In the genomic region with DNA sequence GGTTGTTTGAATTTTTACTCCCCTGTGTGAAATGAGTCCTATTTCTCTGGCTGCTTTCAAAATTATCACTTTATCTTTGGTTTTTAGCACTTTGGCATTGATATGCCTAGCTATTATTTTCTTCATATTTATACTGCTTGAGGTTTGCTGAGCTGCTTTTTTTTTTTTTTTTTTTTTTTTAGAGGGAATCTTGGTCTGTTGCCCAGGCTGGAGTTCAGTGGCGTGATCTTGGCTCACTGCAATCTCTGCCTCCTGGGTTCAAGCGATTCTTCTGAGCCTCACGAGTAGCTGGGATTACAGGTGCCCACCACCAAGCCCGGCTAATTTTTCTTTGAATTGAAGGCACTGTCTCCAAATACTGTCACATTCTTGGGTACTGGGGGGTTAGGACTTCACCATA, we compare ENCODE assay signal across 18 cellular contexts. TPM values are rescaled to one million over a fixed set of nuclear protein-coding genes. Genes with fewer than 3 reads are reported as not detected.
DNase-seq lines count a peak whose midpoint lies in the region; TF ChIP-seq lines count a peak whose summit lies in the region.
"Had no signal": no experiment of that assay in that cellular context is flagged by ENCODE, and none has a peak within 500 bp of the region (broad histone marks: within the 10 kb centered on the region; RNA-seq: fewer than 3 reads in every experiment).

No MANE protein-coding gene starts in this region.

- TF ChIP-seq CTCF in adrenal gland (IDR thresholded peaks at IDR 0.05) (no peak), fibroblast of pulmonary artery (IDR thresholded peaks at IDR 0.05; ENCODE audit: low read length, missing control alignments) (no peak)

- H3K4me3 ChIP-seq in adrenal gland (no peak overlapping the region), fibroblast of pulmonary artery (replicated peaks; ENCODE audit: low read depth, low read length) (no peak overlapping the region)
- H3K4me3 ChIP-seq: GM12878, GM23248 had no signal

- H3K27ac ChIP-seq in adrenal gland: no peak overlapping the region
- H3K27ac ChIP-seq: GM23248 had no signal

- H3K4me1 ChIP-seq in adrenal gland (replicated peaks in 1 of 2): peaks cover 0 to 7% of the 10 kb centered on the region in 2 donors

- H3K4me1 Mint-ChIP-seq in T-helper 2 cell treated with Interferon-gamma antibody and Interleukin-4, amounts not matched to agents 5 μg/mL and 100 μg/mL, for 36 hours (ENCODE audit: low read depth): peaks cover 8% of the 10 kb centered on the region
- peaks cover 11% of the 10 kb centered on the region for H3K4me1 Mint-ChIP-seq in activated T-cell treated with anti-CD3 and anti-CD28 coated beads, Interleukin-2, amount 50 U/mL, for 24 hours (ENCODE audit: low read depth)

- H3K27me3 ChIP-seq in adrenal gland: no peaks in the 10 kb centered on the region

- H3K36me3 ChIP-seq in adrenal gland (replicated peaks in 1 of 2): no peaks in the 10 kb centered on the region

- no peaks in the 10 kb centered on the region for H3K9me3 Mint-ChIP-seq in T-helper 2 cell treated with Interferon-gamma antibody and Interleukin-4, amounts not matched to agents 5 μg/mL and 100 μg/mL, for 36 hours
- H3K9me3 Mint-ChIP-seq in activated T-cell treated with anti-CD3 and anti-CD28 coated beads, Interleukin-2, amount 50 U/mL, for 24 hours: no peaks in the 10 kb centered on the region

- H3K9me3 ChIP-seq in adrenal gland (replicated peaks in 1 of 3): no peaks in the 10 kb centered on the region

- peaks cover 34% of the 10 kb centered on the region for H3K36me3 Mint-ChIP-seq in T-helper 2 cell treated with Interferon-gamma antibody and Interleukin-4, amounts not matched to agents 5 μg/mL and 100 μg/mL, for 36 hours (ENCODE audit: low read depth)
- H3K36me3 Mint-ChIP-seq in activated T-cell treated with anti-CD3 and anti-CD28 coated beads, Interleukin-2, amount 50 U/mL, for 24 hours (ENCODE audit: low read depth): peaks cover 70% of the 10 kb centered on the region

- H3K27me3 Mint-ChIP-seq in T-helper 2 cell treated with Interferon-gamma antibody and Interleukin-4, amounts not matched to agents 5 μg/mL and 100 μg/mL, for 36 hours (ENCODE audit: low read depth): no peaks in the 10 kb centered on the region
- no peaks in the 10 kb centered on the region for H3K27me3 Mint-ChIP-seq in activated T-cell treated with anti-CD3 and anti-CD28 coated beads, Interleukin-2, amount 50 U/mL, for 24 hours
- H3K27me3 Mint-ChIP-seq: CD4-positive, alpha-beta memory T cell had no signal

- H3K4me3 Mint-ChIP-seq in T-helper 2 cell treated with Interferon-gamma antibody and Interleukin-4, amounts not matched to agents 5 μg/mL and 100 μg/mL, for 36 hours: no peak overlapping the region
- no peak overlapping the region for H3K4me3 Mint-ChIP-seq in activated T-cell treated with anti-CD3 and anti-CD28 coated beads, Interleukin-2, amount 50 U/mL, for 24 hours
- H3K4me3 Mint-ChIP-seq: CD4-positive, alpha-beta memory T cell had no signal

- intact Hi-C loops in adrenal gland (cut with DNase I): no loop called here
- intact Hi-C loops in head of caudate nucleus (cut with DNase I): no loop called here

- DNase-seq in adrenal gland (peak in 4 of 7 donors; percentile 14 to 34 (median 25)), cerebellar cortex (ENCODE audit: low spot score) (peak; percentile 27), fibroblast of pulmonary artery (ENCODE audit: low read depth) (peak; percentile 14), NCI-H1930 (lab: John Stamatoyannopoulos, UW) (no peak), head of caudate nucleus (no peak)
- DNase-seq in T-helper 2 cell treated with Interferon-gamma antibody and Interleukin-4, amounts not matched to agents 5 μg/mL and 100 μg/mL, for 36 hours (ENCODE audit: low spot score): no peak
- DNase-seq in activated T-cell treated with anti-CD3 and anti-CD28 coated beads, Interleukin-2, amount 50 U/mL, for 24 hours: no peak
- DNase-seq: C1 segment of cervical spinal cord; Calu3; CD4-positive, alpha-beta memory T cell; COR-L47; DMS53; DND-41; GDM1; GM23248; H7; HCEC 1CT had no signal

- WGBS in adrenal gland, 4 donors: 25 to 56% (median 33%) methylated on average over 4 of the region's 4 CpGs

- TF ChIP-seq POLR2A in adrenal gland (IDR thresholded peaks at IDR 0.05): no peak

- no peak overlapping the region for H3K27ac Mint-ChIP-seq in T-helper 2 cell treated with Interferon-gamma antibody and Interleukin-4, amounts not matched to agents 5 μg/mL and 100 μg/mL, for 36 hours
- H3K27ac Mint-ChIP-seq in activated T-cell treated with anti-CD3 and anti-CD28 coated beads, Interleukin-2, amount 50 U/mL, for 24 hours: no peak overlapping the region
- H3K27ac Mint-ChIP-seq: CD4-positive, alpha-beta memory T cell had no signal

RNA-seq across cellular contexts. Expression of a gene that starts 40.6 kb away (rescaled TPM):
- total RNA-seq in adrenal gland: 10 to 100 TPM; 18.0 to 66.3 (median 30.1) TPM
- 10 to 100 TPM; 22.8 to 40.1 (median 26.5) TPM for polyA plus RNA-seq in adrenal gland

Comparison
In these comparisons a context has a peak if more than half of its experiments do, and no peak if none do; other contexts are left out.
1. DNase-seq: peak in adrenal gland (4 of 7), cerebellar cortex (single experiment) and fibroblast of pulmonary artery (single experiment); none in T-helper 2 cell treated with Interferon-gamma antibody and Interleukin-4, amounts not matched to agents 5 μg/mL and 100 μg/mL, for 36 hours (single experiment), NCI-H1930 (0 of 2), activated T-cell treated with anti-CD3 and anti-CD28 coated beads, Interleukin-2, amount 50 U/mL, for 24 hours (single experiment) and head of caudate nucleus (0 of 42).